In genomic region chr3:101512521-101513418, GRCh38 we compare ENCODE assay signal across 8 cellular contexts. TPM values are rescaled to one million over a fixed set of nuclear protein-coding genes. Genes with fewer than 3 reads are reported as not detected.
DNase-seq lines count a peak whose midpoint lies in the region; ATAC-seq and TF ChIP-seq lines count a peak whose summit lies in the region.

Gene SENP7, minus strand, starts transcription at chr3:101513212. Its CDS starts 82 bp downstream, at chr3:101513130.

- H3K4me3 ChIP-seq in NT2/D1 (ENCODE audit: insufficient read length, low read depth) = peak within 1 kb of the TSS; percentile 72

- no peaks in the 10 kb centered on the region for H3K4me1 ChIP-seq in NT2/D1 (ENCODE audit: insufficient read depth, insufficient read length)

- DNase-seq in CD14-positive monocyte (ENCODE audit: low spot score) (peak; percentile 71), HT1080 (ENCODE audit: low read depth) (peak; percentile 86), NT2/D1 (ENCODE audit: low read depth, low spot score) (peak; percentile 70), endothelial cell (ENCODE audit: low spot score) (peak; percentile 72), midbrain (lab: John Stamatoyannopoulos, UW) (peak; percentile 80)
- DNase-seq in activated CD8-positive, alpha-beta memory T cell treated with anti-CD3 and anti-CD28 coated beads, Interleukin-2, amount 50 U/mL, for 48 hours = peak; percentile 82
- peak; percentile 44 to 60 for DNase-seq in stimulated activated CD8-positive, alpha-beta memory T cell treated with anti-CD3 and anti-CD28 coated beads, Interleukin-2, amount 100 ng/mL, for 1 hour (ENCODE audit: low read depth in 2 of 2)

- intact Hi-C loops in CD14-positive monocyte (cut with micrococcal nuclease) = loop anchor here (5.0 to 10.0 kb wide), 2 partner anchors 50 to 52 kb away; partner anchors contain the start of gene TRMT10C (in 2 of the 2)

- peak within 1 kb of the TSS; percentile 80 for H3K9ac ChIP-seq in NT2/D1 (ENCODE audit: insufficient read length, low read depth)

- peaks cover 3 to 7% of the 10 kb centered on the region in 2 donors for H3K36me3 Mint-ChIP-seq in CD14-positive monocyte
- peaks cover 14% of the 10 kb centered on the region for H3K36me3 Mint-ChIP-seq in endothelial cell (ENCODE audit: low read depth, unreplicated experiment)

- H3K27me3 Mint-ChIP-seq in CD14-positive monocyte (ENCODE audit: low read depth in 3 of 3) (peaks cover 0 to 3% (median 2%) of the 10 kb centered on the region in 3 donors), endothelial cell (ENCODE audit: unreplicated experiment) (peaks cover 10% of the 10 kb centered on the region)

- H3K27me3 ChIP-seq in NT2/D1 (ENCODE audit: insufficient read depth, insufficient read length) = no peaks in the 10 kb centered on the region

- H3K9me3 ChIP-seq in NT2/D1 (ENCODE audit: insufficient read depth, low read length) = no peaks in the 10 kb centered on the region

- peaks cover 23% of the 10 kb centered on the region for H3K4me1 Mint-ChIP-seq in CD14-positive monocyte
- peaks cover 23% of the 10 kb centered on the region for H3K4me1 Mint-ChIP-seq in endothelial cell (ENCODE audit: unreplicated experiment)

- TF ChIP-seq CTCF in CD14-positive monocyte (IDR thresholded peaks at IDR 0.05) = no peak
- no peak for TF ChIP-seq CTCF in endothelial cell (IDR thresholded peaks at IDR 0.05; ENCODE audit: unreplicated experiment)

- ATAC-seq in GM19438 (IDR thresholded peaks at IDR 0.05; ENCODE audit: low read depth, unreplicated experiment) = peak; percentile 68

- H3K4me3 Mint-ChIP-seq in CD14-positive monocyte (peak within 1 kb of the TSS; percentile 99 to 100), endothelial cell (ENCODE audit: unreplicated experiment) (peak within 1 kb of the TSS; percentile 98)

- no peaks in the 10 kb centered on the region for H3K9me3 Mint-ChIP-seq in CD14-positive monocyte
- H3K9me3 Mint-ChIP-seq in endothelial cell (ENCODE audit: unreplicated experiment) = no peaks in the 10 kb centered on the region

- H3K36me3 ChIP-seq in NT2/D1 (ENCODE audit: insufficient read depth, insufficient read length, low read length) = no peaks in the 10 kb centered on the region

- H3K27ac Mint-ChIP-seq in CD14-positive monocyte = peak within 1 kb of the TSS; percentile 95 to 100 (median 99)
- peak within 1 kb of the TSS; percentile 97 for H3K27ac Mint-ChIP-seq in endothelial cell (ENCODE audit: unreplicated experiment)

RNA-seq across cellular contexts. Expression of gene SENP7, which starts in this region (rescaled TPM):
- 1 to 10 TPM; 1.6 to 3.8 TPM for polyA plus RNA-seq in CD14-positive monocyte
- 4.4 and 4.6 TPM in 2 replicates for total RNA-seq in HT1080 (2014; rRNA removed; shearing (Covaris generic))
- polyA plus RNA-seq in HT1080 (2015; cell fraction: cytosol; rRNA removed) = 3.8 and 5.9 TPM in 2 replicates
- polyA plus RNA-seq in HT1080 (2015; cell fraction: nucleus; rRNA removed) = 28.4 and 32.2 TPM in 2 replicates
- total RNA-seq in endothelial cell (ENCODE audit: unreplicated experiment) = 36.6 TPM

Comparison
In these comparisons a context has a peak if more than half of its experiments do, and no peak if none do; other contexts are left out.
1. Peak in every context shown above with its lines: DNase-seq, ATAC-seq and H3K4me3 ChIP-seq.